Comparison of ENCODE assay signal across 20 cellular contexts in genomic region chr19:42248270-42249148, GRCh38. TPM values are rescaled to one million over a fixed set of nuclear protein-coding genes. Genes with fewer than 3 reads are reported as not detected.
DNase-seq lines count a peak whose midpoint lies in the region; ATAC-seq, FAIRE-seq and TF ChIP-seq lines count a peak whose summit lies in the region.
"Had no signal": no experiment of that assay in that cellular context is flagged by ENCODE, and none has a peak within 500 bp of the region (broad histone marks: within the 10 kb centered on the region; RNA-seq: fewer than 3 reads in every experiment).

No MANE protein-coding gene starts in this region.

- no peak overlapping the region for H3K4me3 Mint-ChIP-seq in activated CD8-positive, alpha-beta T cell treated with anti-CD3 and anti-CD28 coated beads for 36 hours
- H3K4me3 Mint-ChIP-seq: activated CD4-positive, alpha-beta memory T cell treated with anti-CD3 and anti-CD28 coated beads for 36 hours; dendritic cell treated with granulocyte-macrophage colony-stimulating factor and Interleukin-4, amounts not matched to agents 40 ng/mL and 50 ng/mL, for 4 days; naive thymus-derived CD4-positive, alpha-beta T cell; stimulated activated memory B cell treated with anti-CD40 and anti-IgM and Interleukin-4, amounts not matched to agents 10 μg/mL and 1 μg/mL and 100 μg/mL, for 72 hours; T-helper 1 cell treated with Interleukin-12 subunit alpha and Interleukin-12 subunit beta and Interleukin-4 antibody, amounts not matched to agents 30 μg/mL and 1 μg/mL, for 36 hours had no signal

- H3K27me3 Mint-ChIP-seq in activated CD8-positive, alpha-beta T cell treated with anti-CD3 and anti-CD28 coated beads for 36 hours: no peaks in the 10 kb centered on the region
- H3K27me3 Mint-ChIP-seq: activated CD4-positive, alpha-beta memory T cell treated with anti-CD3 and anti-CD28 coated beads for 36 hours; dendritic cell treated with granulocyte-macrophage colony-stimulating factor and Interleukin-4, amounts not matched to agents 40 ng/mL and 50 ng/mL, for 4 days; naive thymus-derived CD4-positive, alpha-beta T cell; stimulated activated memory B cell treated with anti-CD40 and anti-IgM and Interleukin-4, amounts not matched to agents 10 μg/mL and 1 μg/mL and 100 μg/mL, for 72 hours had no signal

- H3K27me3 ChIP-seq in heart left ventricle (no peaks in the 10 kb centered on the region), tibial artery (no peaks in the 10 kb centered on the region)

- no peak for FAIRE-seq in kidney (lab: Jason Lieb, UNC)

- DNase-seq in Right ventricle myocardium inferior (ENCODE audit: missing footprints) (peak; percentile 37), heart left ventricle (no peak), kidney (peak; percentile 84), NCI-H2081 (lab: John Stamatoyannopoulos, UW) (no peak), tibial artery (no peak)
- no peak for DNase-seq in activated CD8-positive, alpha-beta T cell treated with anti-CD3 and anti-CD28 coated beads for 36 hours
- no peak for DNase-seq in activated CD4-positive, CD25-positive, alpha-beta regulatory T cell (lab: John Stamatoyannopoulos, UW)
- DNase-seq: activated CD4-positive, alpha-beta memory T cell treated with anti-CD3 and anti-CD28 coated beads for 36 hours; amniotic stem cell; CD8-positive, alpha-beta memory T cell; naive thymus-derived CD4-positive, alpha-beta T cell; NCI-H1694; NCI-H446; stimulated activated CD4-positive, alpha-beta T cell treated with anti-CD3 and anti-CD28 coated beads, Interleukin-12 subunit alpha, Interleukin-12 subunit beta, amount 100 ng/mL, for 4 hours; WERI-Rb-1 had no signal

- H3K9me3 ChIP-seq in heart left ventricle: no peaks in the 10 kb centered on the region
- no peaks in the 10 kb centered on the region for H3K9me3 ChIP-seq in kidney (ENCODE audit: control insufficient read depth in 1 of 2, low read length in 2 of 2)
- H3K9me3 ChIP-seq in tibial artery: no peaks in the 10 kb centered on the region
- H3K9me3 ChIP-seq: prostate gland had no signal

- ATAC-seq in Right ventricle myocardium inferior (no peak), heart left ventricle (no peak)
- ATAC-seq in activated CD8-positive, alpha-beta T cell treated with anti-CD3 and anti-CD28 coated beads for 36 hours: no peak
- ATAC-seq: naive thymus-derived CD4-positive, alpha-beta T cell; stimulated activated memory B cell treated with anti-CD40 and anti-IgM and Interleukin-4, amounts not matched to agents 10 μg/mL and 1 μg/mL and 100 μg/mL, for 72 hours had no signal

- H3K4me1 ChIP-seq in heart left ventricle: peaks cover 18 to 92% (median 75%) of the 10 kb centered on the region in 12 donors
- peaks cover 14 to 31% of the 10 kb centered on the region in 2 donors for H3K4me1 ChIP-seq in kidney (ENCODE audit: control insufficient read depth in 1 of 2, insufficient read depth in 1 of 2, low read depth in 1 of 2, low read length in 2 of 2)
- peaks cover 3 to 78% (median 60%) of the 10 kb centered on the region in 4 donors for H3K4me1 ChIP-seq in tibial artery

- CTCF ChIA-PET in activated CD8-positive, alpha-beta T cell treated with anti-CD3 and anti-CD28 coated beads for 36 hours (lab: Charles Lee): interaction anchor here (1.1 to 6.7 kb wide), 2 partner anchors 32 to 48 kb away, joined by 4 to 107 read pairs; no protein-coding TSS in a partner anchor

- H3K36me3 ChIP-seq in heart left ventricle: peaks cover 0 to 31% (median 19%) of the 10 kb centered on the region in 9 donors
- peaks cover 3 to 20% of the 10 kb centered on the region in 2 donors for H3K36me3 ChIP-seq in kidney (ENCODE audit: control insufficient read depth in 1 of 2, insufficient read depth in 2 of 2, low read length in 2 of 2)
- peaks cover 0 to 23% (median 21%) of the 10 kb centered on the region in 3 donors for H3K36me3 ChIP-seq in tibial artery
- H3K36me3 ChIP-seq: prostate gland had no signal

- TF ChIP-seq POLR2A in heart left ventricle (IDR thresholded peaks at IDR 0.05): no peak

- peaks cover 31% of the 10 kb centered on the region for H3K36me3 Mint-ChIP-seq in activated CD8-positive, alpha-beta T cell treated with anti-CD3 and anti-CD28 coated beads for 36 hours (ENCODE audit: low read depth)

- intact Hi-C loops in Right ventricle myocardium inferior (cut with DNase I): loop anchor here (10.0 kb wide), 1 partner anchor 146 kb away; the partner anchor contains the start of gene CNFN
- intact Hi-C loops in heart left ventricle (cut with DNase I): loop anchor here in 5 of 10 donors (5.0 to 10.0 kb wide), 4 partner anchors 39 to 176 kb away; partner anchors contain the start of gene LIPE (in 2 of the 5)
- intact Hi-C loops in activated CD8-positive, alpha-beta T cell treated with anti-CD3 and anti-CD28 coated beads for 36 hours (cut with micrococcal nuclease): no loop called here
- intact Hi-C loops in kidney (cut with DNase I): no loop called here
- intact Hi-C loops in tibial artery (cut with DNase I; ENCODE audit: low total_unique reads): no loop called here

- H3K9ac ChIP-seq in kidney (ENCODE audit: low read length in 2 of 2): no peak overlapping the region

- peak overlapping the region; percentile 42 for H3K27ac Mint-ChIP-seq in activated CD8-positive, alpha-beta T cell treated with anti-CD3 and anti-CD28 coated beads for 36 hours
- H3K27ac Mint-ChIP-seq: activated CD4-positive, alpha-beta memory T cell treated with anti-CD3 and anti-CD28 coated beads for 36 hours; dendritic cell treated with granulocyte-macrophage colony-stimulating factor and Interleukin-4, amounts not matched to agents 40 ng/mL and 50 ng/mL, for 4 days; stimulated activated memory B cell treated with anti-CD40 and anti-IgM and Interleukin-4, amounts not matched to agents 10 μg/mL and 1 μg/mL and 100 μg/mL, for 72 hours; T-helper 1 cell treated with Interleukin-12 subunit alpha and Interleukin-12 subunit beta and Interleukin-4 antibody, amounts not matched to agents 30 μg/mL and 1 μg/mL, for 36 hours had no signal

- H3K27ac ChIP-seq in heart left ventricle (peak overlapping the region in 6 of 12 donors; percentile 12 to 100 (median 85)), kidney (ENCODE audit: low read depth in 2 of 2, low read length in 2 of 2) (no peak overlapping the region), temporal lobe (ENCODE audit: low read depth, low read length) (peak overlapping the region; percentile 95), tibial artery (peak overlapping the region in 1 of 2 donors; percentile 94)
- H3K27ac ChIP-seq: prostate gland, WERI-Rb-1 had no signal

- H3K9me3 Mint-ChIP-seq in activated CD8-positive, alpha-beta T cell treated with anti-CD3 and anti-CD28 coated beads for 36 hours: no peaks in the 10 kb centered on the region
- H3K9me3 Mint-ChIP-seq: activated CD4-positive, alpha-beta memory T cell treated with anti-CD3 and anti-CD28 coated beads for 36 hours; dendritic cell treated with granulocyte-macrophage colony-stimulating factor and Interleukin-4, amounts not matched to agents 40 ng/mL and 50 ng/mL, for 4 days; stimulated activated memory B cell treated with anti-CD40 and anti-IgM and Interleukin-4, amounts not matched to agents 10 μg/mL and 1 μg/mL and 100 μg/mL, for 72 hours; T-helper 1 cell treated with Interleukin-12 subunit alpha and Interleukin-12 subunit beta and Interleukin-4 antibody, amounts not matched to agents 30 μg/mL and 1 μg/mL, for 36 hours had no signal

- H3K4me1 Mint-ChIP-seq in activated CD8-positive, alpha-beta T cell treated with anti-CD3 and anti-CD28 coated beads for 36 hours (ENCODE audit: low read depth): peaks cover 47% of the 10 kb centered on the region

- H3K4me3 ChIP-seq in heart left ventricle (no peak overlapping the region), kidney (ENCODE audit: low read length in 2 of 2) (no peak overlapping the region), tibial artery (no peak overlapping the region)
- H3K4me3 ChIP-seq: prostate gland had no signal

- 83 to 85% (median 84%) methylated on average over 35 to 41 of the region's 41 CpGs for WGBS in heart left ventricle, 4 donors

- TF ChIP-seq CTCF in heart left ventricle (IDR thresholded peaks at IDR 0.05) (no peak), kidney (IDR thresholded peaks at IDR 0.05; ENCODE audit: borderline replicate concordance, extremely low read depth, insufficient read depth) (no peak), tibial artery (IDR thresholded peaks at IDR 0.05) (no peak)
- no peak for TF ChIP-seq CTCF in activated CD8-positive, alpha-beta T cell treated with anti-CD3 and anti-CD28 coated beads for 36 hours (IDR thresholded peaks at IDR 0.05)

- POLR2A ChIA-PET in activated CD8-positive, alpha-beta T cell treated with anti-CD3 and anti-CD28 coated beads for 36 hours (lab: Charles Lee): interaction anchor here (0.8 to 15.0 kb wide), 4 partner anchors 9 to 31 kb away, joined by 3 to 119 read pairs (median 7); no protein-coding TSS in a partner anchor

RNA-seq across cellular contexts. Expression of gene GSK3A, which starts 6.1 kb away (rescaled TPM):
- 36.3 TPM for total RNA-seq in Right ventricle myocardium inferior
- 10 to 100 TPM; 22.5 to 46.9 (median 36.8) TPM for total RNA-seq in heart left ventricle
- 10 to 100 TPM; 51.6 to 76.5 TPM for polyA plus RNA-seq in heart left ventricle
- 10 to 100 TPM; 30.5 to 31.7 TPM for total RNA-seq in activated CD8-positive, alpha-beta T cell treated with anti-CD3 and anti-CD28 coated beads for 36 hours
- total RNA-seq in kidney: 39.2 TPM
- polyA plus RNA-seq in kidney (ENCODE audit: insufficient read depth, low read depth, low replicate concordance): 57.3 TPM
- 57.0 TPM for total RNA-seq in temporal lobe

RNA-seq across cellular contexts. Expression of gene ERF, which starts 6.4 kb away (rescaled TPM):
- 44.4 TPM for total RNA-seq in Right ventricle myocardium inferior
- total RNA-seq in heart left ventricle: 10 to 100 TPM; 26.1 to 49.7 (median 35.5) TPM
- 10 to 100 TPM; 31.9 to 45.4 TPM for polyA plus RNA-seq in heart left ventricle
- total RNA-seq in activated CD8-positive, alpha-beta T cell treated with anti-CD3 and anti-CD28 coated beads for 36 hours: 10 to 100 TPM; 60.0 to 69.2 TPM
- total RNA-seq in kidney: 61.2 TPM
- 31.1 TPM for polyA plus RNA-seq in kidney (ENCODE audit: insufficient read depth, low read depth, low replicate concordance)
- total RNA-seq in temporal lobe: 5.7 TPM

RNA-seq across cellular contexts. Expression of gene CIC, which starts 20.5 kb away (rescaled TPM):
- 34.6 TPM for total RNA-seq in Right ventricle myocardium inferior
- 10 to 100 TPM; 25.5 to 54.8 (median 35.8) TPM for total RNA-seq in heart left ventricle
- polyA plus RNA-seq in heart left ventricle: 10 to 100 TPM; 27.1 to 27.5 TPM
- total RNA-seq in activated CD8-positive, alpha-beta T cell treated with anti-CD3 and anti-CD28 coated beads for 36 hours: 10 to 100 TPM; 60.7 to 65.6 TPM
- 90.9 TPM for total RNA-seq in kidney
- polyA plus RNA-seq in kidney (ENCODE audit: insufficient read depth, low read depth, low replicate concordance): 18.8 TPM
- total RNA-seq in temporal lobe: 29.7 TPM

RNA-seq across cellular contexts. Expression of gene ZNF526, which starts 28.4 kb away (rescaled TPM):
- total RNA-seq in Right ventricle myocardium inferior (6.1 TPM), heart left ventricle (1 to 10 TPM; 3.9 to 7.2 (median 5.8) TPM), kidney (11.6 TPM), temporal lobe (3.7 TPM)
- polyA plus RNA-seq in heart left ventricle (1 to 10 TPM; 3.3 to 5.4 TPM), kidney (ENCODE audit: insufficient read depth, low read depth, low replicate concordance) (2.6 TPM)
- total RNA-seq in activated CD8-positive, alpha-beta T cell treated with anti-CD3 and anti-CD28 coated beads for 36 hours: 10 to 100 TPM; 12.0 to 12.3 TPM

RNA-seq across cellular contexts. Expression of gene DEDD2, which starts 31.0 kb away (rescaled TPM):
- total RNA-seq in Right ventricle myocardium inferior (16.7 TPM), heart left ventricle (10 to 100 TPM; 11.1 to 24.1 (median 17.2) TPM), kidney (26.1 TPM), temporal lobe (15.0 TPM)
- polyA plus RNA-seq in heart left ventricle (10 to 100 TPM; 12.6 to 18.3 TPM), kidney (ENCODE audit: insufficient read depth, low read depth, low replicate concordance) (36.3 TPM)
- 10 to 100 TPM; 21.7 to 22.5 TPM for total RNA-seq in activated CD8-positive, alpha-beta T cell treated with anti-CD3 and anti-CD28 coated beads for 36 hours

Comparison
In these comparisons a context has a peak if more than half of its experiments do, and no peak if none do; other contexts are left out.
1. DNase-seq: peak in Right ventricle myocardium inferior (single experiment) and kidney (single experiment); none in heart left ventricle (0 of 5), activated CD8-positive, alpha-beta T cell treated with anti-CD3 and anti-CD28 coated beads for 36 hours (single experiment), activated CD4-positive, CD25-positive, alpha-beta regulatory T cell (0 of 4), NCI-H2081 (0 of 2) and tibial artery (0 of 2).